1 cellular context compared by ENCODE assay signal in the genomic region with DNA sequence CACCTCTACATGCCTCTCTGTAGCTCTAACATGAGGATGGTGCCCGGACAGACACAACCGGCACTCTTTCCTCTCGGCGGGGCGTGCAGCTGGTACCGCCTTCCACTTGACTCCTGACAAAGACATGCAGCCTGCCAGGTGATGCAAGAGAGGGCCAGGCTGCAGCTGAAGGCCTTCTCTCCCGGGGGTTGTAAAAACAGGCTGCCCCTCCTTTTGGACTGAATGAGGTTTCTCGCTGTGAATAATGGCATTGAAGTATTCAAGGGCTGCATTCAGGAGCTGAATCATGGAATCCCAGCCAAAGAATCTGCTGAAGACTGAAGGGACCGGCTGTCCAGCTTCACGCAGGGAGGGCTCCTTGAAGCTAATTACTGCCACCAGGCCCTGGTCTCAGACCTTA.
TF ChIP-seq lines count a peak whose summit lies in the region.

No MANE protein-coding gene starts in this region.

TF ChIP-seq in HEK293, 187 proteins besides CTCF, POLR2A, EP300 and RAD21 (continued from another document):
- no peak for TF ChIP-seq SP3 (tag by site-specific recombination; IDR thresholded peaks at IDR 0.05)
- TF ChIP-seq KLF7 (tag by site-specific recombination; IDR thresholded peaks at IDR 0.05; ENCODE audit: borderline replicate concordance): no peak; the same call in 1 of the 2 replicates
- TF ChIP-seq, protein P1, sequence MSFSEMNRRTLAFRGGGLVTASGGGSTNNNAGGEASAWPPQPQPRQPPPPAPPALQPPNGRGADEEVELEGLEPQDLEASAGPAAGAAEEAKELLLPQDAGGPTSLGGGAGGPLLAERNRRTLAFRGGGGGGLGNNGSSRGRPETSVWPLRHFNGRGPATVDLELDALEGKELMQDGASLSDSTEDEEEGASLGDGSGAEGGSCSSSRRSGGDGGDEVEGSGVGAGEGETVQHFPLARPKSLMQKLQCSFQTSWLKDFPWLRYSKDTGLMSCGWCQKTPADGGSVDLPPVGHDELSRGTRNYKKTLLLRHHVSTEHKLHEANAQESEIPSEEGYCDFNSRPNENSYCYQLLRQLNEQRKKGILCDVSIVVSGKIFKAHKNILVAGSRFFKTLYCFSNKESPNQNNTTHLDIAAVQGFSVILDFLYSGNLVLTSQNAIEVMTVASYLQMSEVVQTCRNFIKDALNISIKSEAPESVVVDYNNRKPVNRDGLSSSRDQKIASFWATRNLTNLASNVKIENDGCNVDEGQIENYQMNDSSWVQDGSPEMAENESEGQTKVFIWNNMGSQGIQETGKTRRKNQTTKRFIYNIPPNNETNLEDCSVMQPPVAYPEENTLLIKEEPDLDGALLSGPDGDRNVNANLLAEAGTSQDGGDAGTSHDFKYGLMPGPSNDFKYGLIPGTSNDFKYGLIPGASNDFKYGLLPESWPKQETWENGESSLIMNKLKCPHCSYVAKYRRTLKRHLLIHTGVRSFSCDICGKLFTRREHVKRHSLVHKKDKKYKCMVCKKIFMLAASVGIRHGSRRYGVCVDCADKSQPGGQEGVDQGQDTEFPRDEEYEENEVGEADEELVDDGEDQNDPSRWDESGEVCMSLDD (tag by site-specific recombination; IDR thresholded peaks at IDR 0.05): no peak
- TF ChIP-seq ZNF223 (tag by site-specific recombination; IDR thresholded peaks at IDR 0.05): no peak
- peak; percentile 50 for TF ChIP-seq ZBTB17 (tag by site-specific recombination; IDR thresholded peaks at IDR 0.05)
- TF ChIP-seq OSR2 (tag by site-specific recombination; IDR thresholded peaks at IDR 0.05): peak; percentile 61
- TF ChIP-seq, protein P2, sequence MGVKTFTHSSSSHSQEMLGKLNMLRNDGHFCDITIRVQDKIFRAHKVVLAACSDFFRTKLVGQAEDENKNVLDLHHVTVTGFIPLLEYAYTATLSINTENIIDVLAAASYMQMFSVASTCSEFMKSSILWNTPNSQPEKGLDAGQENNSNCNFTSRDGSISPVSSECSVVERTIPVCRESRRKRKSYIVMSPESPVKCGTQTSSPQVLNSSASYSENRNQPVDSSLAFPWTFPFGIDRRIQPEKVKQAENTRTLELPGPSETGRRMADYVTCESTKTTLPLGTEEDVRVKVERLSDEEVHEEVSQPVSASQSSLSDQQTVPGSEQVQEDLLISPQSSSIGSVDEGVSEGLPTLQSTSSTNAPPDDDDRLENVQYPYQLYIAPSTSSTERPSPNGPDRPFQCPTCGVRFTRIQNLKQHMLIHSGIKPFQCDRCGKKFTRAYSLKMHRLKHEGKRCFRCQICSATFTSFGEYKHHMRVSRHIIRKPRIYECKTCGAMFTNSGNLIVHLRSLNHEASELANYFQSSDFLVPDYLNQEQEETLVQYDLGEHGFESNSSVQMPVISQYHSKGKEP (tag by site-specific recombination; IDR thresholded peaks at IDR 0.05): peak; percentile 91
- TF ChIP-seq, protein P3, sequence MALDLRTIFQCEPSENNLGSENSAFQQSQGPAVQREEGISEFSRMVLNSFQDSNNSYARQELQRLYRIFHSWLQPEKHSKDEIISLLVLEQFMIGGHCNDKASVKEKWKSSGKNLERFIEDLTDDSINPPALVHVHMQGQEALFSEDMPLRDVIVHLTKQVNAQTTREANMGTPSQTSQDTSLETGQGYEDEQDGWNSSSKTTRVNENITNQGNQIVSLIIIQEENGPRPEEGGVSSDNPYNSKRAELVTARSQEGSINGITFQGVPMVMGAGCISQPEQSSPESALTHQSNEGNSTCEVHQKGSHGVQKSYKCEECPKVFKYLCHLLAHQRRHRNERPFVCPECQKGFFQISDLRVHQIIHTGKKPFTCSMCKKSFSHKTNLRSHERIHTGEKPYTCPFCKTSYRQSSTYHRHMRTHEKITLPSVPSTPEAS (tag by site-specific recombination; IDR thresholded peaks at IDR 0.05): no peak
